ENCODE assay signal across 37 cellular contexts in genomic region chr5:75931175-75931574, GRCh38.
DNase-seq lines count a peak whose midpoint lies in the region; ATAC-seq, FAIRE-seq and TF ChIP-seq lines count a peak whose summit lies in the region.
"Had no signal": no experiment of that assay in that cellular context is flagged by ENCODE, and none has a peak within 500 bp of the region (broad histone marks: within the 10 kb centered on the region; RNA-seq: fewer than 3 reads in every experiment).

No MANE protein-coding gene starts in this region.

- no peaks in the 10 kb centered on the region for H3K79me2 ChIP-seq in HepG2 (ENCODE audit: insufficient read depth, low read length)
- no peaks in the 10 kb centered on the region for H3K79me2 ChIP-seq in K562 (ENCODE audit: control insufficient read depth, insufficient read depth, low read length)
- H3K79me2 ChIP-seq in osteoblast (ENCODE audit: insufficient read depth, low read length) = no peaks in the 10 kb centered on the region

- CTCF ChIA-PET in HepG2 (lab: Yijun Ruan, JAX; ENCODE audit: low intra/inter-chr PET ratio, low total read pairs) (no interaction called here), K562 (lab: Yijun Ruan, JAX; ENCODE audit: low intra/inter-chr PET ratio) (no interaction called here)
- CTCF ChIA-PET in activated CD8-positive, alpha-beta T cell treated with anti-CD3 and anti-CD28 coated beads, Interleukin-2, amount 10 ng/mL, durations not matched to agents 7 days and 5 days (lab: Charles Lee) = no interaction called here

- no peak overlapping the region for H3K27ac Mint-ChIP-seq in activated CD8-positive, alpha-beta T cell treated with anti-CD3 and anti-CD28 coated beads, Interleukin-2, amount 10 ng/mL, durations not matched to agents 7 days and 5 days
- H3K27ac Mint-ChIP-seq: B cell; CD4-positive, alpha-beta memory T cell; CD4-positive, alpha-beta T cell; CD4-positive, CD25-positive, alpha-beta regulatory T cell; CD8-positive, alpha-beta memory T cell; CD8-positive, alpha-beta T cell had no signal

- H2AFZ ChIP-seq in HepG2 (ENCODE audit: low read length) (no peak overlapping the region), K562 (ENCODE audit: low read depth, low read length) (no peak overlapping the region), osteoblast (ENCODE audit: low read length) (no peak overlapping the region)

- no peaks in the 10 kb centered on the region for H3K9me1 ChIP-seq in K562 (ENCODE audit: control insufficient read depth, insufficient read depth, low read length)

- no peak for DNase-seq in HepG2 (ENCODE audit: low spot score)
- DNase-seq in right lobe of liver = no peak
- no peak for DNase-seq in GM12891 (ENCODE audit: insufficient read length, low spot score)
- no peak for DNase-seq in K562 (ENCODE audit: extremely low read depth in 1 of 4, low spot score in 3 of 4)
- DNase-seq in osteoblast (ENCODE audit: insufficient read length, low spot score, missing footprints) = peak; percentile 17
- DNase-seq in activated naive CD4-positive, alpha-beta T cell treated with Interleukin-2 at 50 U/mL for 16 hours = no peak
- DNase-seq in activated CD8-positive, alpha-beta T cell treated with anti-CD3 and anti-CD28 coated beads, Interleukin-2, amount 10 ng/mL, durations not matched to agents 7 days and 5 days = no peak
- DNase-seq: 8988T; ACHN; AML-193; BE2C; C1 segment of cervical spinal cord; Caco-2; Calu3; CD4-positive, alpha-beta memory T cell; CD4-positive, alpha-beta T cell; CD4-positive, CD25-positive, alpha-beta regulatory T cell; CD8-positive, alpha-beta memory T cell; CD8-positive, alpha-beta T cell; COR-L47; DMS 273 treated with DMSO at 0.1 percent for 48 hours; DMS153; DMS53; DMS79; DMS79 treated with DMSO at 0.1 percent for 48 hours; DND-41; EL had no signal

- H3K27me3 ChIP-seq in HepG2 (ENCODE audit: control insufficient read depth in 1 of 2, insufficient read depth in 2 of 2, low read length in 2 of 2) = 0 out of 5 replicates have a peak, but pooled peaks cover 0 to 7% of the 10 kb centered on the region in 2 experiments
- no peaks in the 10 kb centered on the region for H3K27me3 ChIP-seq in right lobe of liver
- peaks cover 0 to 6% of the 10 kb centered on the region in 2 experiments; a peak in 2 of 5 replicates for H3K27me3 ChIP-seq in K562 (ENCODE audit: control insufficient read depth in 2 of 2, insufficient read depth in 2 of 2, low read length in 2 of 2)
- H3K27me3 ChIP-seq in osteoblast (ENCODE audit: insufficient read depth, low read length) = no peaks in the 10 kb centered on the region
- H3K27me3 ChIP-seq: BLaER1; BLaER1 treated with 17β-estradiol and CSF1 and Interleukin-3, amounts not matched to agents 10 nM and 100 nM had no signal

- TF ChIP-seq POLR2A in HepG2 (IDR thresholded peaks at IDR 0.05; ENCODE audit: insufficient read depth in 1 of 2, low read depth in 2 of 2, low read length in 2 of 2) = no peak
- TF ChIP-seq POLR2A in right lobe of liver (IDR thresholded peaks at IDR 0.05) = no peak
- TF ChIP-seq POLR2A in GM12891 (IDR thresholded peaks at IDR 0.05; ENCODE audit: low read depth, low read length) = no peak
- TF ChIP-seq POLR2A in K562 (conservative IDR thresholded peaks at IDR 0.05) = no peak

- H4K20me1 ChIP-seq in HepG2 (ENCODE audit: insufficient read depth, low read length) (no peaks in the 10 kb centered on the region), K562 (replicated peaks; ENCODE audit: control insufficient read depth, insufficient read depth, low read length) (no peaks in the 10 kb centered on the region), osteoblast (ENCODE audit: insufficient read depth, low read length) (no peaks in the 10 kb centered on the region)
- H4K20me1 ChIP-seq: BLaER1; BLaER1 treated with 17β-estradiol and CSF1 and Interleukin-3, amounts not matched to agents 10 nM and 100 nM had no signal

- no peaks in the 10 kb centered on the region for H3K9me3 Mint-ChIP-seq in activated CD8-positive, alpha-beta T cell treated with anti-CD3 and anti-CD28 coated beads, Interleukin-2, amount 10 ng/mL, durations not matched to agents 7 days and 5 days (ENCODE audit: insufficient read depth)
- H3K9me3 Mint-ChIP-seq: CD4-positive, alpha-beta T cell; CD8-positive, alpha-beta T cell had no signal

- H3K27me3 Mint-ChIP-seq in activated CD8-positive, alpha-beta T cell treated with anti-CD3 and anti-CD28 coated beads, Interleukin-2, amount 10 ng/mL, durations not matched to agents 7 days and 5 days (ENCODE audit: low read depth) = peaks cover 9% of the 10 kb centered on the region

- intact Hi-C loops in HepG2 (cut with micrococcal nuclease; ENCODE audit: unreplicated experiment) = no loop called here
- intact Hi-C loops in right lobe of liver (cut with DNase I) = no loop called here
- intact Hi-C loops in K562 (cut with micrococcal nuclease) = no loop called here

- H3K4me1 ChIP-seq in HepG2 (ENCODE audit: insufficient read depth, low read length) (no peaks in the 10 kb centered on the region), right lobe of liver (no peaks in the 10 kb centered on the region), K562 (replicated peaks in 1 of 2; ENCODE audit: control insufficient read depth in 2 of 2, insufficient read depth in 2 of 2, low read length in 2 of 2) (no peaks in the 10 kb centered on the region), osteoblast (ENCODE audit: insufficient read depth, low read length) (no peaks in the 10 kb centered on the region)
- H3K4me1 ChIP-seq: A549; BE2C; BLaER1; BLaER1 treated with 17β-estradiol and CSF1 and Interleukin-3, amounts not matched to agents 10 nM and 100 nM; Caco-2 had no signal

- H3K9me3 ChIP-seq in HepG2 (ENCODE audit: low read length) = no peaks in the 10 kb centered on the region
- no peaks in the 10 kb centered on the region for H3K9me3 ChIP-seq in right lobe of liver
- no peaks in the 10 kb centered on the region for H3K9me3 ChIP-seq in K562 (replicated peaks; ENCODE audit: control insufficient read depth, insufficient read depth, low read depth, low read length)
- H3K9me3 ChIP-seq in osteoblast (ENCODE audit: low read depth, low read length) = no peaks in the 10 kb centered on the region
- H3K9me3 ChIP-seq: A549; BE2C; BLaER1; BLaER1 treated with 17β-estradiol and CSF1 and Interleukin-3, amounts not matched to agents 10 nM and 100 nM; Caco-2 had no signal

- TF ChIP-seq RAD21 in HepG2 (CRISPR knock-in tag; IDR thresholded peaks at IDR 0.05) = no peak
- no peak for TF ChIP-seq RAD21 in K562 (CRISPR knock-in tag; conservative IDR thresholded peaks at IDR 0.05 in 1 of 2, IDR thresholded peaks at IDR 0.05 in 1 of 2)

- H3K36me3 Mint-ChIP-seq in activated CD8-positive, alpha-beta T cell treated with anti-CD3 and anti-CD28 coated beads, Interleukin-2, amount 10 ng/mL, durations not matched to agents 7 days and 5 days (ENCODE audit: low read depth) = no peaks in the 10 kb centered on the region
- H3K36me3 Mint-ChIP-seq: CD14-positive monocyte; CD4-positive, alpha-beta memory T cell; CD4-positive, CD25-positive, alpha-beta regulatory T cell; CD8-positive, alpha-beta memory T cell; CD8-positive, alpha-beta T cell had no signal

- in situ Hi-C loops in HepG2 (cut with HindIII; ENCODE audit: extremely low pct_ligation_motif_present, low pct_unique_long_range_greater_than_20kb) = no loop called here
- in situ Hi-C loops in K562 (cut with MboI) = no loop called here

- TF ChIP-seq CTCF in HepG2 (CRISPR knock-in tag; IDR thresholded peaks at IDR 0.05) (no peak), right lobe of liver (IDR thresholded peaks at IDR 0.05) (no peak), K562 (IDR thresholded peaks at IDR 0.05 in 2 of 3, conservative IDR thresholded peaks at IDR 0.05 in 1 of 3; ENCODE audit: insufficient read depth in 2 of 3, low read depth in 1 of 3, low read length in 3 of 3) (no peak), osteoblast (IDR thresholded peaks at IDR 0.05; ENCODE audit: extremely low read depth, low read depth, low read length) (no peak)

- POLR2A ChIA-PET in HepG2 (lab: Yijun Ruan, JAX) (no interaction called here), K562 (lab: Yijun Ruan, JAX) (interaction anchor here (0.8 kb wide), 1 partner anchor 9 kb away, joined by 3 read pairs; no protein-coding TSS in a partner anchor)
- POLR2A ChIA-PET in activated CD8-positive, alpha-beta T cell treated with anti-CD3 and anti-CD28 coated beads, Interleukin-2, amount 10 ng/mL, durations not matched to agents 7 days and 5 days (lab: Charles Lee) = no interaction called here

- 2% methylated on average over 2 of the region's 2 CpGs for WGBS in HepG2 (ENCODE audit: low lambda C conversion rate)
- WGBS in right lobe of liver (ENCODE audit: insufficient coverage, low coverage, low lambda C conversion rate, missing lambda C conversion rate) = 40% methylated on average over 2 of the region's 2 CpGs
- WGBS in K562 (ENCODE audit: insufficient coverage, low coverage, missing lambda C conversion rate) = 0% methylated on average over 2 of the region's 2 CpGs

- no peak for TF ChIP-seq EP300 in HepG2 (IDR thresholded peaks at IDR 0.05; ENCODE audit: low read depth in 2 of 2, low read length in 2 of 2)
- TF ChIP-seq EP300 in HepG2 (CRISPR knock-in tag; IDR thresholded peaks at IDR 0.05; ENCODE audit: borderline replicate concordance) = no peak
- no peak for TF ChIP-seq EP300 in K562 (IDR thresholded peaks at IDR 0.05; ENCODE audit: low read length)

- H3K4me3 ChIP-seq in HepG2 (replicated peaks in 1 of 3; ENCODE audit: insufficient read depth in 1 of 3, low read depth in 2 of 3, low read length in 3 of 3) = no peak overlapping the region
- H3K4me3 ChIP-seq in right lobe of liver = no peak overlapping the region
- H3K4me3 ChIP-seq in K562 = no peak overlapping the region
- H3K4me3 ChIP-seq in osteoblast (ENCODE audit: insufficient read depth, low read length) = no peak overlapping the region
- H3K4me3 ChIP-seq: A549; BLaER1; BLaER1 treated with 17β-estradiol and CSF1 and Interleukin-3, amounts not matched to agents 10 nM and 100 nM had no signal

- no TSS peak for BruUV-seq in HepG2 (replicated peaks; lab: Mats Ljungman, UMichigan)
- no TSS peak for BruUV-seq in K562 (replicated peaks; lab: Mats Ljungman, UMichigan)

- H3K27ac ChIP-seq in HepG2 (ENCODE audit: extremely low read length, insufficient read depth, low read length) = no peak overlapping the region
- H3K27ac ChIP-seq in right lobe of liver = no peak overlapping the region
- no peak overlapping the region for H3K27ac ChIP-seq in K562 (ENCODE audit: extremely low read depth, low read depth, low read length)
- no peak overlapping the region for H3K27ac ChIP-seq in osteoblast (ENCODE audit: low read depth, low read length)
- H3K27ac ChIP-seq: 22Rv1; A549; BLaER1; BLaER1 treated with 17β-estradiol and CSF1 and Interleukin-3, amounts not matched to agents 10 nM and 100 nM; C4-2B had no signal

- FAIRE-seq in HepG2 (lab: Jason Lieb, UNC) (no peak), GM12891 (lab: Jason Lieb, UNC) (peak; percentile 5), K562 (lab: Jason Lieb, UNC) (no peak)
- FAIRE-seq: A204.1, A549, D721Med had no signal

- H3K36me3 ChIP-seq in HepG2 (replicated peaks in 1 of 2; ENCODE audit: control insufficient read depth in 1 of 2, insufficient read depth in 2 of 2, low read length in 2 of 2) = no peaks in the 10 kb centered on the region
- H3K36me3 ChIP-seq in right lobe of liver = no peaks in the 10 kb centered on the region
- no peaks in the 10 kb centered on the region for H3K36me3 ChIP-seq in K562 (ENCODE audit: control insufficient read depth, insufficient read depth, low read length)
- no peaks in the 10 kb centered on the region for H3K36me3 ChIP-seq in osteoblast (ENCODE audit: insufficient read depth, low read length)
- H3K36me3 ChIP-seq: BE2C; BLaER1; BLaER1 treated with 17β-estradiol and CSF1 and Interleukin-3, amounts not matched to agents 10 nM and 100 nM had no signal

- H3K9ac ChIP-seq in HepG2 (ENCODE audit: insufficient read depth, low read depth, low read length) (no peak overlapping the region), K562 (ENCODE audit: insufficient read depth in 1 of 2, low read depth in 2 of 2, low read length in 2 of 2) (no peak overlapping the region)
- H3K9ac ChIP-seq: BLaER1; BLaER1 treated with 17β-estradiol and CSF1 and Interleukin-3, amounts not matched to agents 10 nM and 100 nM had no signal

- no peaks in the 10 kb centered on the region for H3K4me1 Mint-ChIP-seq in activated CD8-positive, alpha-beta T cell treated with anti-CD3 and anti-CD28 coated beads, Interleukin-2, amount 10 ng/mL, durations not matched to agents 7 days and 5 days (ENCODE audit: low read depth)
- H3K4me1 Mint-ChIP-seq: B cell; CD14-positive monocyte; CD4-positive, alpha-beta memory T cell; CD4-positive, CD25-positive, alpha-beta regulatory T cell; CD8-positive, alpha-beta memory T cell had no signal

- H3K4me2 ChIP-seq in HepG2 (ENCODE audit: low read depth, low read length) = no peak overlapping the region
- H3K4me2 ChIP-seq in K562 (ENCODE audit: insufficient read depth, low read length) = no peak overlapping the region
- no peak overlapping the region for H3K4me2 ChIP-seq in osteoblast (ENCODE audit: insufficient read depth, low read length)
- H3K4me2 ChIP-seq: A549; BLaER1; BLaER1 treated with 17β-estradiol and CSF1 and Interleukin-3, amounts not matched to agents 10 nM and 100 nM had no signal

- H3K4me3 Mint-ChIP-seq in activated CD8-positive, alpha-beta T cell treated with anti-CD3 and anti-CD28 coated beads, Interleukin-2, amount 10 ng/mL, durations not matched to agents 7 days and 5 days = no peak overlapping the region
- H3K4me3 Mint-ChIP-seq: B cell; CD14-positive monocyte; CD4-positive, alpha-beta memory T cell; CD4-positive, alpha-beta T cell; CD4-positive, CD25-positive, alpha-beta regulatory T cell; CD8-positive, alpha-beta memory T cell; CD8-positive, alpha-beta T cell had no signal

- ATAC-seq in HepG2 = no peak
- no peak for ATAC-seq in right lobe of liver
- ATAC-seq in K562 = no peak
- ATAC-seq in activated CD8-positive, alpha-beta T cell treated with anti-CD3 and anti-CD28 coated beads, Interleukin-2, amount 10 ng/mL, durations not matched to agents 7 days and 5 days = no peak
- ATAC-seq in HG02885 (IDR thresholded peaks at IDR 0.05; ENCODE audit: poor library complexity, unreplicated experiment) = no peak
- ATAC-seq: A549; CD8-positive, alpha-beta T cell had no signal
